26 cellular contexts compared by ENCODE assay signal in the genomic region with DNA sequence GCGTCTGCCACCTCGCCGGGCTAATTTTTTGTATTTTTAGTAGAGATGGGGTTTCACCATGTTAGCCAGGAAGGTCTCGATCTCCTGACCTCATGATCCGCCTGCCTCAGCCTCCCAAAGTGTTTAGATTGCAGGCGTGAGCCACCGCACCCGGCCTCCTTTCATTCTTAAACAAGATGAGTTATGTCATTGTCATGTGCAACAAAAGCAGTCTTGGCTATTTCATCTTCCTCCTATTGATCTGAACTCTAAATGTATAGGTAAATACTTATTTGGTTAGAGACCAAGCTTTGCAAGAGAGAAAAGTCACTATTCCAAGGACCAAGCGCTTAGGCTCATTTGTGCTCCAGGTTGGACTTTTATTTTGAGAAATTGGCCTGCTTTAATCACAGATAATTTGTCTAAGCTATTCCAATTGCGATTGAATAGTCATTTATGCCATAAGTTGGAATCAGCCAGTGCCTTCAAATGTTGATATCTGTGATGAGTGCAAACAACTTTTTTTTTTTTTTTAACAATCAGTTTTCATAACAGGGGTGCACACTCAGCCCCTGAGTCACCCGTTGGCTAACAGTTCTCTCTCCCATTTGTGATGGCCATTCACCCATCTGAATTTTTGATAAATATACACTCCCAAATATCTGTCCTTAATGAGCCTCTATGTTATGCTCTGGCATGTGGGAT.
DNase-seq lines count a peak whose midpoint lies in the region; ATAC-seq, FAIRE-seq and TF ChIP-seq lines count a peak whose summit lies in the region.
"Had no signal": no experiment of that assay in that cellular context is flagged by ENCODE, and none has a peak within 500 bp of the region (broad histone marks: within the 10 kb centered on the region; RNA-seq: fewer than 3 reads in every experiment).

No MANE protein-coding gene starts in this region.

- CTCF ChIA-PET in RWPE1 (lab: Yijun Ruan, JAX) (interaction anchor here (0.6 to 0.7 kb wide), 2 partner anchors 36 to 1538 kb away, joined by 3 to 7 read pairs; no protein-coding TSS in a partner anchor), K562 (lab: Yijun Ruan, JAX; ENCODE audit: low intra/inter-chr PET ratio) (interaction anchor here (0.7 kb wide), 1 partner anchor 32 kb away, joined by 8 read pairs; no protein-coding TSS in a partner anchor)

- H4K20me1 ChIP-seq in K562 (replicated peaks; ENCODE audit: control insufficient read depth, insufficient read depth, low read length), result no peaks in the 10 kb centered on the region

- peaks cover 69% of the 10 kb centered on the region for H3K4me1 Mint-ChIP-seq in activated T-cell treated with anti-CD3 and anti-CD28 coated beads, Interleukin-2, amount 50 U/mL, for 72 hours (ENCODE audit: low read depth)
- peaks cover 50 to 69% of the 10 kb centered on the region in 2 donors for H3K4me1 Mint-ChIP-seq in stimulated activated naive B cell treated with anti-CD40 and anti-IgM and Interleukin-4, amounts not matched to agents 10 μg/mL and 1 μg/mL and 100 μg/mL, for 72 hours

- H3K4me3 ChIP-seq in K562, result no peak overlapping the region
- H3K4me3 ChIP-seq in kidney (ENCODE audit: low read length in 2 of 2), result no peak overlapping the region
- H3K4me3 ChIP-seq: gastrocnemius medialis, mucosa of descending colon, psoas muscle, SK-N-MC, tibial artery had no signal

- peak overlapping the region; percentile 82 for H3K27ac ChIP-seq in RWPE1
- no peak overlapping the region for H3K27ac ChIP-seq in K562 (ENCODE audit: extremely low read depth, low read depth, low read length)
- no peak overlapping the region for H3K27ac ChIP-seq in kidney (ENCODE audit: low read depth in 2 of 2, low read length in 2 of 2)
- H3K27ac ChIP-seq: gastrocnemius medialis, psoas muscle, SK-N-MC, tibial artery had no signal

- DNase-seq in activated T-cell treated with anti-CD3 and anti-CD28 coated beads, Interleukin-2, amount 50 U/mL, for 72 hours, result no peak
- no peak for DNase-seq in activated T-cell treated with anti-CD3 and anti-CD28 coated beads, Interleukin-2, amount 50 U/mL, for 48 hours
- DNase-seq in RWPE1 (ENCODE audit: low spot score) (peak; percentile 34), K562 (ENCODE audit: extremely low read depth in 1 of 4, low spot score in 3 of 4) (no peak), kidney (no peak), cortex of kidney (lab: John Stamatoyannopoulos, UW) (no peak)
- DNase-seq in stimulated activated naive B cell treated with anti-CD40 and anti-IgM and Interleukin-4, amounts not matched to agents 10 μg/mL and 1 μg/mL and 100 μg/mL, for 72 hours, result no peak
- DNase-seq: activated CD4-positive, CD25-positive, alpha-beta regulatory T cell treated with anti-CD3 and anti-CD28 coated beads, Interleukin-2, amount 50 U/mL, for 72 hours; activated naive CD4-positive, alpha-beta T cell treated with anti-CD3 and anti-CD28 coated beads, Interleukin-2, amount 50 U/mL, for 16 hours; activated T-cell treated with anti-CD3 and anti-CD28 coated beads, Interleukin-2, amount 50 U/mL, for 4 hours; cerebellar nuclear complex; gastrocnemius medialis; H7; hippocampal formation; mucosa of descending colon; NCI-H1417; NCI-H524; psoas muscle; stimulated activated naive CD4-positive, alpha-beta T cell had no signal

- WGBS in K562 (ENCODE audit: insufficient coverage, low coverage, missing lambda C conversion rate), result 76% methylated on average over 11 of the region's 11 CpGs

- H3K9me3 Mint-ChIP-seq in activated T-cell treated with anti-CD3 and anti-CD28 coated beads, Interleukin-2, amount 50 U/mL, for 72 hours, result no peaks in the 10 kb centered on the region
- peaks cover 0 to 1% of the 10 kb centered on the region in 2 donors for H3K9me3 Mint-ChIP-seq in stimulated activated naive B cell treated with anti-CD40 and anti-IgM and Interleukin-4, amounts not matched to agents 10 μg/mL and 1 μg/mL and 100 μg/mL, for 72 hours
- H3K9me3 Mint-ChIP-seq: activated T-cell treated with anti-CD3 and anti-CD28 coated beads, Interleukin-2, amount 50 U/mL, for 4 hours; neural crest cell had no signal

- H3K4me2 ChIP-seq in K562 (ENCODE audit: insufficient read depth, low read length), result no peak overlapping the region

- no peaks in the 10 kb centered on the region for H3K27me3 Mint-ChIP-seq in activated T-cell treated with anti-CD3 and anti-CD28 coated beads, Interleukin-2, amount 50 U/mL, for 72 hours (ENCODE audit: low read depth)
- no peaks in the 10 kb centered on the region for H3K27me3 Mint-ChIP-seq in stimulated activated naive B cell treated with anti-CD40 and anti-IgM and Interleukin-4, amounts not matched to agents 10 μg/mL and 1 μg/mL and 100 μg/mL, for 72 hours
- H3K27me3 Mint-ChIP-seq: IgD-negative memory B cell had no signal

- in situ Hi-C loops in K562 (cut with MboI), result no loop called here

- H3K4me3 Mint-ChIP-seq in activated T-cell treated with anti-CD3 and anti-CD28 coated beads, Interleukin-2, amount 50 U/mL, for 72 hours, result peak overlapping the region in 1 of 2 donors; percentile 21
- no peak overlapping the region for H3K4me3 Mint-ChIP-seq in stimulated activated naive B cell treated with anti-CD40 and anti-IgM and Interleukin-4, amounts not matched to agents 10 μg/mL and 1 μg/mL and 100 μg/mL, for 72 hours
- H3K4me3 Mint-ChIP-seq: activated T-cell treated with anti-CD3 and anti-CD28 coated beads, Interleukin-2, amount 50 U/mL, for 4 hours; neural crest cell had no signal

- H3K9ac ChIP-seq in K562 (ENCODE audit: insufficient read depth in 1 of 2, low read depth in 2 of 2, low read length in 2 of 2) (no peak overlapping the region), kidney (ENCODE audit: low read length in 2 of 2) (no peak overlapping the region)

- H3K27me3 ChIP-seq in K562 (ENCODE audit: control insufficient read depth in 2 of 2, insufficient read depth in 2 of 2, low read length in 2 of 2), result no peaks in the 10 kb centered on the region
- H3K27me3 ChIP-seq: gastrocnemius medialis, tibial artery had no signal

- TF ChIP-seq CTCF in RWPE1 (conservative IDR thresholded peaks at IDR 0.05; ENCODE audit: low read depth), result no peak
- TF ChIP-seq CTCF in K562 (IDR thresholded peaks at IDR 0.05 in 2 of 3, conservative IDR thresholded peaks at IDR 0.05 in 1 of 3; ENCODE audit: insufficient read depth in 2 of 3, low read depth in 1 of 3, low read length in 3 of 3), result no peak
- TF ChIP-seq CTCF in kidney (IDR thresholded peaks at IDR 0.05; ENCODE audit: borderline replicate concordance, extremely low read depth, insufficient read depth), result no peak

- TF ChIP-seq EP300 in K562 (IDR thresholded peaks at IDR 0.05; ENCODE audit: low read length), result no peak

- no peak for FAIRE-seq in K562 (lab: Jason Lieb, UNC)
- no peak for FAIRE-seq in kidney (lab: Jason Lieb, UNC)
- FAIRE-seq: astrocyte, D721Med had no signal

- ATAC-seq in activated T-cell treated with anti-CD3 and anti-CD28 coated beads, Interleukin-2, amount 50 U/mL, for 72 hours (replicated peaks in 1 of 2), result no peak
- ATAC-seq in K562, result no peak
- ATAC-seq in stimulated activated naive B cell treated with anti-CD40 and anti-IgM and Interleukin-4, amounts not matched to agents 10 μg/mL and 1 μg/mL and 100 μg/mL, for 72 hours (replicated peaks), result no peak
- no peak for ATAC-seq in GM21717 (IDR thresholded peaks at IDR 0.05; ENCODE audit: unreplicated experiment)
- ATAC-seq: activated T-cell treated with anti-CD3 and anti-CD28 coated beads, Interleukin-2, amount 50 U/mL, for 4 hours; gastrocnemius medialis; mucosa of descending colon; psoas muscle had no signal

- H3K36me3 Mint-ChIP-seq in activated T-cell treated with anti-CD3 and anti-CD28 coated beads, Interleukin-2, amount 50 U/mL, for 72 hours (ENCODE audit: insufficient read depth in 2 of 2), result no peaks in the 10 kb centered on the region
- H3K36me3 Mint-ChIP-seq in stimulated activated naive B cell treated with anti-CD40 and anti-IgM and Interleukin-4, amounts not matched to agents 10 μg/mL and 1 μg/mL and 100 μg/mL, for 72 hours, result peaks cover 0 to 3% of the 10 kb centered on the region in 2 donors
- H3K36me3 Mint-ChIP-seq: IgD-negative memory B cell had no signal

- TF ChIP-seq POLR2A in K562 (conservative IDR thresholded peaks at IDR 0.05), result no peak

- no peaks in the 10 kb centered on the region for H3K9me3 ChIP-seq in K562 (replicated peaks; ENCODE audit: control insufficient read depth, insufficient read depth, low read depth, low read length)
- no peaks in the 10 kb centered on the region for H3K9me3 ChIP-seq in kidney (ENCODE audit: control insufficient read depth in 1 of 2, low read length in 2 of 2)
- H3K9me3 ChIP-seq: gastrocnemius medialis, mucosa of descending colon, psoas muscle, tibial artery had no signal

- no peak overlapping the region for H2AFZ ChIP-seq in K562 (ENCODE audit: low read depth, low read length)

- H3K4me1 ChIP-seq in K562 (replicated peaks in 1 of 2; ENCODE audit: control insufficient read depth in 2 of 2, insufficient read depth in 2 of 2, low read length in 2 of 2) (peaks cover 14 to 43% of the 10 kb centered on the region in 2 experiments; a peak in 4 of 5 replicates), kidney (ENCODE audit: control insufficient read depth in 1 of 2, insufficient read depth in 1 of 2, low read depth in 1 of 2, low read length in 2 of 2) (peaks cover 16 to 37% of the 10 kb centered on the region in 2 donors)

- no peaks in the 10 kb centered on the region for H3K9me1 ChIP-seq in K562 (ENCODE audit: control insufficient read depth, insufficient read depth, low read length)

- POLR2A ChIA-PET in RWPE1 (lab: Yijun Ruan, JAX; ENCODE audit: low non-redundant PET) (no interaction called here), K562 (lab: Yijun Ruan, JAX) (no interaction called here)

- peak overlapping the region; percentile 16 for H3K27ac Mint-ChIP-seq in activated T-cell treated with anti-CD3 and anti-CD28 coated beads, Interleukin-2, amount 50 U/mL, for 72 hours
- H3K27ac Mint-ChIP-seq in stimulated activated naive B cell treated with anti-CD40 and anti-IgM and Interleukin-4, amounts not matched to agents 10 μg/mL and 1 μg/mL and 100 μg/mL, for 72 hours, result peak overlapping the region; percentile 82
- H3K27ac Mint-ChIP-seq: IgD-negative memory B cell had no signal

- no peak for TF ChIP-seq RAD21 in K562 (CRISPR knock-in tag; conservative IDR thresholded peaks at IDR 0.05 in 1 of 2, IDR thresholded peaks at IDR 0.05 in 1 of 2)

- intact Hi-C loops in K562 (cut with micrococcal nuclease) (no loop called here), kidney (cut with DNase I) (no loop called here)

- H3K36me3 ChIP-seq in K562 (ENCODE audit: control insufficient read depth, insufficient read depth, low read length) (no peaks in the 10 kb centered on the region), kidney (ENCODE audit: control insufficient read depth in 1 of 2, insufficient read depth in 2 of 2, low read length in 2 of 2) (no peaks in the 10 kb centered on the region)
- H3K36me3 ChIP-seq: gastrocnemius medialis, tibial artery had no signal

- BruUV-seq in K562 (replicated peaks; lab: Mats Ljungman, UMichigan), result no TSS peak

- H3K79me2 ChIP-seq in K562 (ENCODE audit: control insufficient read depth, insufficient read depth, low read length), result no peaks in the 10 kb centered on the region
